ENCODE assay signal across 1 cellular context in the genomic region with DNA sequence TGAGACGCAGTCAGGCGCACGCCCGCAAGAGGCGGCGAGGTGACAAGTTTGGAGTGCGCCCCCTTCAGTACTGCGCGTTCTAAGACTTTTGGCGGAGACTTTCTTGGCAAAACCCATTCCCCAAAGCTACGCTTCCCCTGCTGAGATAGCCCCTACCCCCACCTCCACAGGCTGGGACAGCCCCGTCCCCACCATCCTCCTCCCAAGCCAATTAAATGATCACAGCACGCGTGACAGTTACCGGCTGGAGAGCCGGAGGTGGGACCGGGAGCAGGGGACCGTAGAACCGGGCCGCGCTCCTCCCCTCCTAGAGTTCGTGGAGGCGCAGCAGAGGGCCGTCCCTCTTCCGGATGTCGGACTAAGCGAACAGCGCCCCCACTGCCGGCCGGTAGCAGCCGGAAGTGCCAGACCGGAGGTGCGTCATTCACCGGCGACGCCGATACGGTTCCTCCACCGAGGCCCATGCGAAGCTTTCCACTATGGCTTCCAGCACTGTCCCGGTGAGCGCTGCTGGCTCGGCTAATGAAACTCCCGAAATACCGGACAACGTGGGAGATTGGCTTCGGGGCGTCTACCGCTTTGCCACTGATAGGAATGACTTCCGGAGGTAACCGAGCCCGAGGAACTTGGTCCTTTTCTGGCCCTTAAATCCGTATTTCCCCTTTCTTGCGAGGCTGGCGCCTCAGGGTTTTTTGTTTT.
TF ChIP-seq lines count a peak whose summit lies in the region.

A gene (plus strand): TSS at position 476 of the 699 bp plus-strand sequence. CDS start 4 bp downstream, at position 480.

TF ChIP-seq in HepG2, 621 proteins besides CTCF, POLR2A, EP300 and RAD21 (continued from another document and continues in another):
- TF ChIP-seq, protein P1, sequence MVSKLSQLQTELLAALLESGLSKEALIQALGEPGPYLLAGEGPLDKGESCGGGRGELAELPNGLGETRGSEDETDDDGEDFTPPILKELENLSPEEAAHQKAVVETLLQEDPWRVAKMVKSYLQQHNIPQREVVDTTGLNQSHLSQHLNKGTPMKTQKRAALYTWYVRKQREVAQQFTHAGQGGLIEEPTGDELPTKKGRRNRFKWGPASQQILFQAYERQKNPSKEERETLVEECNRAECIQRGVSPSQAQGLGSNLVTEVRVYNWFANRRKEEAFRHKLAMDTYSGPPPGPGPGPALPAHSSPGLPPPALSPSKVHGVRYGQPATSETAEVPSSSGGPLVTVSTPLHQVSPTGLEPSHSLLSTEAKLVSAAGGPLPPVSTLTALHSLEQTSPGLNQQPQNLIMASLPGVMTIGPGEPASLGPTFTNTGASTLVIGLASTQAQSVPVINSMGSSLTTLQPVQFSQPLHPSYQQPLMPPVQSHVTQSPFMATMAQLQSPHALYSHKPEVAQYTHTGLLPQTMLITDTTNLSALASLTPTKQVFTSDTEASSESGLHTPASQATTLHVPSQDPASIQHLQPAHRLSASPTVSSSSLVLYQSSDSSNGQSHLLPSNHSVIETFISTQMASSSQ (IDR thresholded peaks at IDR 0.05; ENCODE audit: low read depth), result 0 out of 2 replicates have a peak, but pooled peaks have one; percentile 32
- TF ChIP-seq, protein P1 (CRISPR knock-in tag; IDR thresholded peaks at IDR 0.05; ENCODE audit: borderline replicate concordance), result peak; percentile 73; the same call in 1 of the 2 replicates
- TF ChIP-seq GFI1 (CRISPR knock-in tag; IDR thresholded peaks at IDR 0.05; ENCODE audit: borderline replicate concordance) (no peak), ZBTB21 (CRISPR knock-in tag; IDR thresholded peaks at IDR 0.05) (0 out of 2 replicates have a peak, but pooled peaks have one; percentile 61), PAF1 (CRISPR knock-in tag; IDR thresholded peaks at IDR 0.05) (no peak), JUN (CRISPR knock-in tag; IDR thresholded peaks at IDR 0.05) (0 out of 2 replicates have a peak, but pooled peaks have one; percentile 14), ZNF550 (CRISPR knock-in tag; IDR thresholded peaks at IDR 0.05; ENCODE audit: borderline replicate concordance) (peak; percentile 19; the same call in 1 of the 2 replicates), RORA (CRISPR knock-in tag; IDR thresholded peaks at IDR 0.05) (no peak), GZF1 (CRISPR knock-in tag; IDR thresholded peaks at IDR 0.05) (no peak), ZBTB7B (CRISPR knock-in tag; IDR thresholded peaks at IDR 0.05) (peak; percentile 79; the same call in 1 of the 2 replicates), ZNF484 (CRISPR knock-in tag; IDR thresholded peaks at IDR 0.05; ENCODE audit: borderline replicate concordance, low read depth) (no peak), ZNF792 (CRISPR knock-in tag; IDR thresholded peaks at IDR 0.05) (peak; percentile 89), CHCHD3 (CRISPR knock-in tag; IDR thresholded peaks at IDR 0.05) (no peak), PHF5A (CRISPR knock-in tag; IDR thresholded peaks at IDR 0.05; ENCODE audit: low read depth, unreplicated experiment) (peak; percentile 99), PPARG (CRISPR knock-in tag; conservative IDR thresholded peaks at IDR 0.05) (no peak; the same call in 1 of the 2 replicates), ZNF101 (CRISPR knock-in tag; IDR thresholded peaks at IDR 0.05; ENCODE audit: borderline replicate concordance, low read depth) (no peak), MIXL1 (CRISPR knock-in tag; IDR thresholded peaks at IDR 0.05) (peak; percentile 79), SCMH1 (CRISPR knock-in tag; IDR thresholded peaks at IDR 0.05; ENCODE audit: borderline replicate concordance) (no peak), TCF7L2 (IDR thresholded peaks at IDR 0.05; ENCODE audit: low read depth, low read length) (no peak)
- TF ChIP-seq, protein P2, sequence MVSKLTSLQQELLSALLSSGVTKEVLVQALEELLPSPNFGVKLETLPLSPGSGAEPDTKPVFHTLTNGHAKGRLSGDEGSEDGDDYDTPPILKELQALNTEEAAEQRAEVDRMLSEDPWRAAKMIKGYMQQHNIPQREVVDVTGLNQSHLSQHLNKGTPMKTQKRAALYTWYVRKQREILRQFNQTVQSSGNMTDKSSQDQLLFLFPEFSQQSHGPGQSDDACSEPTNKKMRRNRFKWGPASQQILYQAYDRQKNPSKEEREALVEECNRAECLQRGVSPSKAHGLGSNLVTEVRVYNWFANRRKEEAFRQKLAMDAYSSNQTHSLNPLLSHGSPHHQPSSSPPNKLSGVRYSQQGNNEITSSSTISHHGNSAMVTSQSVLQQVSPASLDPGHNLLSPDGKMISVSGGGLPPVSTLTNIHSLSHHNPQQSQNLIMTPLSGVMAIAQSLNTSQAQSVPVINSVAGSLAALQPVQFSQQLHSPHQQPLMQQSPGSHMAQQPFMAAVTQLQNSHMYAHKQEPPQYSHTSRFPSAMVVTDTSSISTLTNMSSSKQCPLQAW (CRISPR knock-in tag; IDR thresholded peaks at IDR 0.05), result peak; percentile 86; the same call in 1 of the 2 replicates
- TF ChIP-seq, protein P3, sequence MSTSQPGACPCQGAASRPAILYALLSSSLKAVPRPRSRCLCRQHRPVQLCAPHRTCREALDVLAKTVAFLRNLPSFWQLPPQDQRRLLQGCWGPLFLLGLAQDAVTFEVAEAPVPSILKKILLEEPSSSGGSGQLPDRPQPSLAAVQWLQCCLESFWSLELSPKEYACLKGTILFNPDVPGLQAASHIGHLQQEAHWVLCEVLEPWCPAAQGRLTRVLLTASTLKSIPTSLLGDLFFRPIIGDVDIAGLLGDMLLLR (CRISPR knock-in tag; IDR thresholded peaks at IDR 0.05), result 0 out of 2 replicates have a peak, but pooled peaks have one; percentile 53
- TF ChIP-seq, protein P4, sequence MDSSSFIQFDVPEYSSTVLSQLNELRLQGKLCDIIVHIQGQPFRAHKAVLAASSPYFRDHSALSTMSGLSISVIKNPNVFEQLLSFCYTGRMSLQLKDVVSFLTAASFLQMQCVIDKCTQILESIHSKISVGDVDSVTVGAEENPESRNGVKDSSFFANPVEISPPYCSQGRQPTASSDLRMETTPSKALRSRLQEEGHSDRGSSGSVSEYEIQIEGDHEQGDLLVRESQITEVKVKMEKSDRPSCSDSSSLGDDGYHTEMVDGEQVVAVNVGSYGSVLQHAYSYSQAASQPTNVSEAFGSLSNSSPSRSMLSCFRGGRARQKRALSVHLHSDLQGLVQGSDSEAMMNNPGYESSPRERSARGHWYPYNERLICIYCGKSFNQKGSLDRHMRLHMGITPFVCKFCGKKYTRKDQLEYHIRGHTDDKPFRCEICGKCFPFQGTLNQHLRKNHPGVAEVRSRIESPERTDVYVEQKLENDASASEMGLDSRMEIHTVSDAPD (CRISPR knock-in tag; IDR thresholded peaks at IDR 0.05), result 0 out of 2 replicates have a peak, but pooled peaks have one; percentile 28
- TF ChIP-seq, protein P5, sequence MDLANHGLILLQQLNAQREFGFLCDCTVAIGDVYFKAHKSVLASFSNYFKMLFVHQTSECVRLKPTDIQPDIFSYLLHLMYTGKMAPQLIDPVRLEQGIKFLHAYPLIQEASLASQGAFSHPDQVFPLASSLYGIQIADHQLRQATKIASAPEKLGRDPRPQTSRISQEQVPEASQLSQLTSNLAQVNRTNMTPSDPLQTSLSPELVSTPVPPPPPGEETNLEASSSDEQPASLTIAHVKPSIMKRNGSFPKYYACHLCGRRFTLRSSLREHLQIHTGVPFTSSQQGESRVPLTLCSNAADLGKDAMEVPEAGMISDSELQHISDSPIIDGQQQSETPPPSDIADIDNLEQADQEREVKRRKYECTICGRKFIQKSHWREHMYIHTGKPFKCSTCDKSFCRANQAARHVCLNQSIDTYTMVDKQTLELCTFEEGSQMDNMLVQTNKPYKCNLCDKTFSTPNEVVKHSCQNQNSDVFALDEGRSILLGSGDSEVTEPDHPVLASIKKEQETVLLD (CRISPR knock-in tag; IDR thresholded peaks at IDR 0.05; ENCODE audit: low read depth), result peak; percentile 87
- TF ChIP-seq, protein P6, sequence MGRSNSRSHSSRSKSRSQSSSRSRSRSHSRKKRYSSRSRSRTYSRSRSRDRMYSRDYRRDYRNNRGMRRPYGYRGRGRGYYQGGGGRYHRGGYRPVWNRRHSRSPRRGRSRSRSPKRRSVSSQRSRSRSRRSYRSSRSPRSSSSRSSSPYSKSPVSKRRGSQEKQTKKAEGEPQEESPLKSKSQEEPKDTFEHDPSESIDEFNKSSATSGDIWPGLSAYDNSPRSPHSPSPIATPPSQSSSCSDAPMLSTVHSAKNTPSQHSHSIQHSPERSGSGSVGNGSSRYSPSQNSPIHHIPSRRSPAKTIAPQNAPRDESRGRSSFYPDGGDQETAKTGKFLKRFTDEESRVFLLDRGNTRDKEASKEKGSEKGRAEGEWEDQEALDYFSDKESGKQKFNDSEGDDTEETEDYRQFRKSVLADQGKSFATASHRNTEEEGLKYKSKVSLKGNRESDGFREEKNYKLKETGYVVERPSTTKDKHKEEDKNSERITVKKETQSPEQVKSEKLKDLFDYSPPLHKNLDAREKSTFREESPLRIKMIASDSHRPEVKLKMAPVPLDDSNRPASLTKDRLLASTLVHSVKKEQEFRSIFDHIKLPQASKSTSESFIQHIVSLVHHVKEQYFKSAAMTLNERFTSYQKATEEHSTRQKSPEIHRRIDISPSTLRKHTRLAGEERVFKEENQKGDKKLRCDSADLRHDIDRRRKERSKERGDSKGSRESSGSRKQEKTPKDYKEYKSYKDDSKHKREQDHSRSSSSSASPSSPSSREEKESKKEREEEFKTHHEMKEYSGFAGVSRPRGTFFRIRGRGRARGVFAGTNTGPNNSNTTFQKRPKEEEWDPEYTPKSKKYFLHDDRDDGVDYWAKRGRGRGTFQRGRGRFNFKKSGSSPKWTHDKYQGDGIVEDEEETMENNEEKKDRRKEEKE (IDR thresholded peaks at IDR 0.05), result no peak
- TF ChIP-seq, protein P7, sequence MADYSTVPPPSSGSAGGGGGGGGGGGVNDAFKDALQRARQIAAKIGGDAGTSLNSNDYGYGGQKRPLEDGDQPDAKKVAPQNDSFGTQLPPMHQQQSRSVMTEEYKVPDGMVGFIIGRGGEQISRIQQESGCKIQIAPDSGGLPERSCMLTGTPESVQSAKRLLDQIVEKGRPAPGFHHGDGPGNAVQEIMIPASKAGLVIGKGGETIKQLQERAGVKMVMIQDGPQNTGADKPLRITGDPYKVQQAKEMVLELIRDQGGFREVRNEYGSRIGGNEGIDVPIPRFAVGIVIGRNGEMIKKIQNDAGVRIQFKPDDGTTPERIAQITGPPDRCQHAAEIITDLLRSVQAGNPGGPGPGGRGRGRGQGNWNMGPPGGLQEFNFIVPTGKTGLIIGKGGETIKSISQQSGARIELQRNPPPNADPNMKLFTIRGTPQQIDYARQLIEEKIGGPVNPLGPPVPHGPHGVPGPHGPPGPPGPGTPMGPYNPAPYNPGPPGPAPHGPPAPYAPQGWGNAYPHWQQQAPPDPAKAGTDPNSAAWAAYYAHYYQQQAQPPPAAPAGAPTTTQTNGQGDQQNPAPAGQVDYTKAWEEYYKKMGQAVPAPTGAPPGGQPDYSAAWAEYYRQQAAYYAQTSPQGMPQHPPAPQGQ (CRISPR knock-in tag; IDR thresholded peaks at IDR 0.05; ENCODE audit: borderline replicate concordance), result no peak
- TF ChIP-seq, protein P8, sequence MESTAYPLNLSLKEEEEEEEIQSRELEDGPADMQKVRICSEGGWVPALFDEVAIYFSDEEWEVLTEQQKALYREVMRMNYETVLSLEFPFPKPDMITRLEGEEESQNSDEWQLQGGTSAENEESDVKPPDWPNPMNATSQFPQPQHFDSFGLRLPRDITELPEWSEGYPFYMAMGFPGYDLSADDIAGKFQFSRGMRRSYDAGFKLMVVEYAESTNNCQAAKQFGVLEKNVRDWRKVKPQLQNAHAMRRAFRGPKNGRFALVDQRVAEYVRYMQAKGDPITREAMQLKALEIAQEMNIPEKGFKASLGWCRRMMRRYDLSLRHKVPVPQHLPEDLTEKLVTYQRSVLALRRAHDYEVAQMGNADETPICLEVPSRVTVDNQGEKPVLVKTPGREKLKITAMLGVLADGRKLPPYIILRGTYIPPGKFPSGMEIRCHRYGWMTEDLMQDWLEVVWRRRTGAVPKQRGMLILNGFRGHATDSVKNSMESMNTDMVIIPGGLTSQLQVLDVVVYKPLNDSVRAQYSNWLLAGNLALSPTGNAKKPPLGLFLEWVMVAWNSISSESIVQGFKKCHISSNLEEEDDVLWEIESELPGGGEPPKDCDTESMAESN (CRISPR knock-in tag; conservative IDR thresholded peaks at IDR 0.05), result peak; percentile 82; the same call in 1 of the 2 replicates
- TF ChIP-seq, protein P9, sequence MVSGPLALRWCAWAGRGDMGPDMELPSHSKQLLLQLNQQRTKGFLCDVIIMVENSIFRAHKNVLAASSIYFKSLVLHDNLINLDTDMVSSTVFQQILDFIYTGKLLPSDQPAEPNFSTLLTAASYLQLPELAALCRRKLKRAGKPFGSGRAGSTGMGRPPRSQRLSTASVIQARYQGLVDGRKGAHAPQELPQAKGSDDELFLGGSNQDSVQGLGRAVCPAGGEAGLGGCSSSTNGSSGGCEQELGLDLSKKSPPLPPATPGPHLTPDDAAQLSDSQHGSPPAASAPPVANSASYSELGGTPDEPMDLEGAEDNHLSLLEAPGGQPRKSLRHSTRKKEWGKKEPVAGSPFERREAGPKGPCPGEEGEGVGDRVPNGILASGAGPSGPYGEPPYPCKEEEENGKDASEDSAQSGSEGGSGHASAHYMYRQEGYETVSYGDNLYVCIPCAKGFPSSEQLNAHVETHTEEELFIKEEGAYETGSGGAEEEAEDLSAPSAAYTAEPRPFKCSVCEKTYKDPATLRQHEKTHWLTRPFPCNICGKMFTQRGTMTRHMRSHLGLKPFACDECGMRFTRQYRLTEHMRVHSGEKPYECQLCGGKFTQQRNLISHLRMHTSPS (CRISPR knock-in tag; IDR thresholded peaks at IDR 0.05; ENCODE audit: low read depth), result no peak; the same call in 1 of the 2 replicates
- TF ChIP-seq, protein P10, sequence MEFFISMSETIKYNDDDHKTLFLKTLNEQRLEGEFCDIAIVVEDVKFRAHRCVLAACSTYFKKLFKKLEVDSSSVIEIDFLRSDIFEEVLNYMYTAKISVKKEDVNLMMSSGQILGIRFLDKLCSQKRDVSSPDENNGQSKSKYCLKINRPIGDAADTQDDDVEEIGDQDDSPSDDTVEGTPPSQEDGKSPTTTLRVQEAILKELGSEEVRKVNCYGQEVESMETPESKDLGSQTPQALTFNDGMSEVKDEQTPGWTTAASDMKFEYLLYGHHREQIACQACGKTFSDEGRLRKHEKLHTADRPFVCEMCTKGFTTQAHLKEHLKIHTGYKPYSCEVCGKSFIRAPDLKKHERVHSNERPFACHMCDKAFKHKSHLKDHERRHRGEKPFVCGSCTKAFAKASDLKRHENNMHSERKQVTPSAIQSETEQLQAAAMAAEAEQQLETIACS (CRISPR knock-in tag; IDR thresholded peaks at IDR 0.05), result peak; percentile 68
- TF ChIP-seq, protein P11, sequence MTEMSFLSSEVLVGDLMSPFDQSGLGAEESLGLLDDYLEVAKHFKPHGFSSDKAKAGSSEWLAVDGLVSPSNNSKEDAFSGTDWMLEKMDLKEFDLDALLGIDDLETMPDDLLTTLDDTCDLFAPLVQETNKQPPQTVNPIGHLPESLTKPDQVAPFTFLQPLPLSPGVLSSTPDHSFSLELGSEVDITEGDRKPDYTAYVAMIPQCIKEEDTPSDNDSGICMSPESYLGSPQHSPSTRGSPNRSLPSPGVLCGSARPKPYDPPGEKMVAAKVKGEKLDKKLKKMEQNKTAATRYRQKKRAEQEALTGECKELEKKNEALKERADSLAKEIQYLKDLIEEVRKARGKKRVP (CRISPR knock-in tag; IDR thresholded peaks at IDR 0.05), result no peak
